16 cellular contexts compared by ENCODE assay signal in the genomic region with DNA sequence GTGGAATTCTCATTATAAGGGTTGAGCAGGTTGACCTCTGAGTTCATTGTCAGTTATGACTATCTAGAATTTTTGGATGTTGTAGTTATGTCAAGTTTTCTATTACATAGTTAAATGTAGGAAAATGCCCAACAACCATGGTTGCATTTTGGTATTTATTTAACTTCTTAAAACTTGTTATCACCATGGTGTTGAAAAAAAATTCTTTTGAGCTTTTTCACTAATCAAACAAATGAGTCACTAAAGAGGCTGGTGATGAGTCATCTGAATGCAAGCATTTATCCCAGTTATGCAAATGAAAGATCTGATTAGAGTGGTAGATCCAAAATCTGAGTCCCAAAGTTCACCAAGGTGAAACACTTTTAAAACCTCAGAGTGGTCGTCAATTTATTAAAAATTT.
DNase-seq lines count a peak whose midpoint lies in the region; ATAC-seq and TF ChIP-seq lines count a peak whose summit lies in the region.
"Had no signal": no experiment of that assay in that cellular context is flagged by ENCODE, and none has a peak within 500 bp of the region (broad histone marks: within the 10 kb centered on the region; RNA-seq: fewer than 3 reads in every experiment).

No MANE protein-coding gene starts in this region.

- ATAC-seq in gastroesophageal sphincter (no peak), GM21825 (IDR thresholded peaks at IDR 0.05; ENCODE audit: unreplicated experiment) (no peak), HG02870 (IDR thresholded peaks at IDR 0.05; ENCODE audit: unreplicated experiment) (no peak)
- ATAC-seq: gastrocnemius medialis, psoas muscle had no signal

- TF ChIP-seq CTCF in osteocyte (IDR thresholded peaks at IDR 0.05), result no peak
- TF ChIP-seq CTCF in gastroesophageal sphincter (IDR thresholded peaks at IDR 0.05), result no peak

- no peak overlapping the region for H3K27ac ChIP-seq in gastroesophageal sphincter
- H3K27ac ChIP-seq: cardiac muscle cell, gastrocnemius medialis, psoas muscle, thyroid gland, WERI-Rb-1 had no signal

- H3K27me3 ChIP-seq in gastroesophageal sphincter, result no peaks in the 10 kb centered on the region
- H3K27me3 ChIP-seq: cardiac muscle cell, gastrocnemius medialis, thyroid gland had no signal

- no peak overlapping the region for H3K4me3 ChIP-seq in gastroesophageal sphincter
- H3K4me3 ChIP-seq: cardiac muscle cell, gastrocnemius medialis, lung, psoas muscle, thyroid gland had no signal

- DNase-seq in GM04503 (ENCODE audit: low read depth) (peak; percentile 56), RKO (ENCODE audit: low spot score) (peak; percentile 67), fibroblast of gingiva (ENCODE audit: low read depth) (peak; percentile 55), osteocyte (ENCODE audit: extremely low spot score, unreplicated experiment) (no peak), medulla oblongata (ENCODE audit: extremely low spot score) (no peak)
- DNase-seq: activated T-cell treated with anti-CD3 and anti-CD28 coated beads for 4 hours, gastrocnemius medialis, NCI-H1694 treated with DMSO at 0.1 percent for 48 hours, psoas muscle, thyroid gland, WERI-Rb-1 had no signal

- no peaks in the 10 kb centered on the region for H3K36me3 ChIP-seq in gastroesophageal sphincter
- H3K36me3 ChIP-seq: cardiac muscle cell, gastrocnemius medialis, thyroid gland, WERI-Rb-1 had no signal

- WGBS in gastroesophageal sphincter (ENCODE audit: low coverage in 1 of 2), 2 donors, result 78 to 87% methylated on average over 1 of the region's 1 CpG

- H3K4me3 Mint-ChIP-seq in osteocyte (ENCODE audit: unreplicated experiment), result no peak overlapping the region

- no peaks in the 10 kb centered on the region for H3K9me3 ChIP-seq in gastroesophageal sphincter
- H3K9me3 ChIP-seq: gastrocnemius medialis, psoas muscle, thyroid gland had no signal

- H3K27ac Mint-ChIP-seq in osteocyte (ENCODE audit: unreplicated experiment), result peak overlapping the region; percentile 60

- H3K4me1 ChIP-seq in gastroesophageal sphincter, result no peaks in the 10 kb centered on the region
- H3K4me1 ChIP-seq: gastrocnemius medialis, psoas muscle, thyroid gland had no signal

- no peak for TF ChIP-seq EP300 in gastroesophageal sphincter (IDR thresholded peaks at IDR 0.05)

- peaks cover 15% of the 10 kb centered on the region for H3K9me3 Mint-ChIP-seq in osteocyte (ENCODE audit: unreplicated experiment)

- no peaks in the 10 kb centered on the region for H3K27me3 Mint-ChIP-seq in osteocyte (ENCODE audit: unreplicated experiment)

- H3K36me3 Mint-ChIP-seq in osteocyte (ENCODE audit: unreplicated experiment), result peaks cover 2% of the 10 kb centered on the region

- TF ChIP-seq POLR2A in gastroesophageal sphincter (IDR thresholded peaks at IDR 0.05), result no peak

- H3K4me1 Mint-ChIP-seq in osteocyte (ENCODE audit: unreplicated experiment), result peaks cover 24% of the 10 kb centered on the region

Comparison
In these comparisons a context has a peak if more than half of its experiments do, and no peak if none do; other contexts are left out.
1. DNase-seq: peak in GM04503 (single experiment), RKO (single experiment) and fibroblast of gingiva (single experiment); none in osteocyte (single experiment) and medulla oblongata (single experiment).